Comparison of ENCODE assay signal across 1 cellular context in the genomic region with DNA sequence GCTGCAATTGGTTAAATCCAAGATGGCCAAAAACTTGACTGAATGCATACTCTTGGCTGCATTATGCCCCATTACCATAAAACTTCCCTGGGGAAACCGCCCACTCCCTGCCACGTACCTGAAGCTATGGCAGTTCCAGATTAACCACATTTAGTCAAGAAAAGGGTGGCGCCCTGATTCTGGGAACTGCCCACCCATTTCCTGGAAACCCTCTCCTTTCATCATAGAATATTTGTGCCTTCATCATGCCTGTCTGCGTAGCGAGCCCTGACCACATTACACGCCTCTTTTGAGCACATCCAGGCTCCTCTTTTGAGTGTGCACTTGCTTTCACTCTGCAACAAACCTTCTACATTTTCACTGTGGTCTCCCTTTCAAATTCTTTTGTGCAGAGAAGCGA.
TF ChIP-seq lines count a peak whose summit lies in the region.

No MANE protein-coding gene starts in this region.

TF ChIP-seq in GM12878, 131 proteins besides CTCF, POLR2A, EP300 and RAD21 (continued from another document):
- TF ChIP-seq PAX5 (IDR thresholded peaks at IDR 0.05; ENCODE audit: borderline replicate concordance, low read depth, low read length) (no peak), ETV6 (conservative IDR thresholded peaks at IDR 0.05 in 1 of 2, IDR thresholded peaks at IDR 0.05 in 1 of 2; ENCODE audit: borderline replicate concordance in 1 of 2, low read depth in 1 of 2) (peak in 1 of 2 experiments; percentile 44; a peak in 1 of 4 replicates), GATAD2B (conservative IDR thresholded peaks at IDR 0.05; ENCODE audit: low read depth) (no peak), HDGF (IDR thresholded peaks at IDR 0.05) (0 out of 2 replicates have a peak, but pooled peaks have one; percentile 39), POLR2AphosphoS2 (IDR thresholded peaks at IDR 0.05; ENCODE audit: low read depth, low read length) (no peak), TBL1XR1 (IDR thresholded peaks at IDR 0.05; ENCODE audit: low read depth, low read length) (no peak), IKZF1 (conservative IDR thresholded peaks at IDR 0.05) (peak; percentile 55), IRF4 (IDR thresholded peaks at IDR 0.05; ENCODE audit: low read depth, low read length) (peak; percentile 70), SPI1 (IDR thresholded peaks at IDR 0.05; ENCODE audit: borderline replicate concordance, insufficient read depth, low read depth, low read length) (no peak), IKZF2 (IDR thresholded peaks at IDR 0.05) (peak; percentile 63 to 71), MEF2A (IDR thresholded peaks at IDR 0.05; ENCODE audit: insufficient read depth, low read depth, low read length) (0 out of 2 replicates have a peak, but pooled peaks have one; percentile 35), STAT3 (IDR thresholded peaks at IDR 0.05; ENCODE audit: low read depth, low read length) (no peak; the same call in 1 of the 2 replicates)
- TF ChIP-seq, protein P1, sequence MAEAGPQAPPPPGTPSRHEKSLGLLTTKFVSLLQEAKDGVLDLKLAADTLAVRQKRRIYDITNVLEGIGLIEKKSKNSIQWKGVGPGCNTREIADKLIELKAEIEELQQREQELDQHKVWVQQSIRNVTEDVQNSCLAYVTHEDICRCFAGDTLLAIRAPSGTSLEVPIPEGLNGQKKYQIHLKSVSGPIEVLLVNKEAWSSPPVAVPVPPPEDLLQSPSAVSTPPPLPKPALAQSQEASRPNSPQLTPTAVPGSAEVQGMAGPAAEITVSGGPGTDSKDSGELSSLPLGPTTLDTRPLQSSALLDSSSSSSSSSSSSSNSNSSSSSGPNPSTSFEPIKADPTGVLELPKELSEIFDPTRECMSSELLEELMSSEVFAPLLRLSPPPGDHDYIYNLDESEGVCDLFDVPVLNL (IDR thresholded peaks at IDR 0.05; ENCODE audit: low read depth, low read length), result no peak
- TF ChIP-seq, protein P2, sequence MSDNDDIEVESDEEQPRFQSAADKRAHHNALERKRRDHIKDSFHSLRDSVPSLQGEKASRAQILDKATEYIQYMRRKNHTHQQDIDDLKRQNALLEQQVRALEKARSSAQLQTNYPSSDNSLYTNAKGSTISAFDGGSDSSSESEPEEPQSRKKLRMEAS (IDR thresholded peaks at IDR 0.05; ENCODE audit: low read depth, low read length), result no peak
